In genomic region chrX:35098419-35098818, GRCh38 we compare ENCODE assay signal across 25 cellular contexts.
DNase-seq lines count a peak whose midpoint lies in the region; ATAC-seq and TF ChIP-seq lines count a peak whose summit lies in the region.
"Had no signal": no experiment of that assay in that cellular context is flagged by ENCODE, and none has a peak within 500 bp of the region (broad histone marks: within the 10 kb centered on the region; RNA-seq: fewer than 3 reads in every experiment).

No MANE protein-coding gene starts in this region.

- H3K36me3 ChIP-seq in left ventricle myocardium inferior = no peaks in the 10 kb centered on the region
- H3K36me3 ChIP-seq in mammary epithelial cell (ENCODE audit: insufficient read depth, low read length) = no peaks in the 10 kb centered on the region
- H3K36me3 ChIP-seq in brain microvascular endothelial cell (replicated peaks) = no peaks in the 10 kb centered on the region
- H3K36me3 ChIP-seq: cardiac muscle cell, upper lobe of right lung had no signal

- intact Hi-C loops in left ventricle myocardium inferior (cut with micrococcal nuclease) (no loop called here), Right ventricle myocardium inferior (cut with DNase I) (no loop called here), mammary epithelial cell (cut with micrococcal nuclease) (loop anchor here (1.0 to 2.0 kb wide), 2 partner anchors 180 to 460 kb away; no protein-coding TSS in a partner anchor)

- BruUV-seq in mammary epithelial cell (replicated peaks; lab: Mats Ljungman, UMichigan) = no TSS peak

- H3K36me3 Mint-ChIP-seq in effector memory CD8-positive, alpha-beta T cell (ENCODE audit: insufficient read depth) = no peaks in the 10 kb centered on the region
- H3K36me3 Mint-ChIP-seq: CD14-positive monocyte, mesothelial cell of epicardium, T-cell had no signal

- ATAC-seq in Right ventricle myocardium inferior = no peak
- ATAC-seq in effector memory CD8-positive, alpha-beta T cell (replicated peaks) = no peak
- ATAC-seq: A549; activated T-helper 17 cell treated with anti-CD3 and anti-CD28 coated beads, Interleukin-2, amount 50 U/mL, for 72 hours; K562; left colon; T-cell; upper lobe of right lung had no signal

- TF ChIP-seq CTCF in left ventricle myocardium inferior (IDR thresholded peaks at IDR 0.05; ENCODE audit: borderline replicate concordance) (peak; percentile 15), mammary epithelial cell (conservative IDR thresholded peaks at IDR 0.05 in 1 of 2, IDR thresholded peaks at IDR 0.05 in 1 of 2; ENCODE audit: extremely low read depth in 1 of 2, insufficient read depth in 1 of 2, low read depth in 1 of 2, low read length in 2 of 2) (peak; percentile 14 to 38), brain microvascular endothelial cell (IDR thresholded peaks at IDR 0.05; ENCODE audit: low read depth, low read length, missing control alignments) (no peak), GM13977 (IDR thresholded peaks at IDR 0.05; ENCODE audit: extremely low read depth, insufficient read depth, missing control alignments) (no peak)

- CTCF ChIA-PET in mammary epithelial cell (lab: Charles Lee; ENCODE audit: low non-redundant PET) = no interaction called here

- no peak overlapping the region for H3K4me3 Mint-ChIP-seq in effector memory CD8-positive, alpha-beta T cell
- H3K4me3 Mint-ChIP-seq: activated T-helper 17 cell treated with anti-CD3 and anti-CD28 coated beads, Interleukin-2, amount 50 U/mL, for 72 hours; CD14-positive monocyte; mesothelial cell of epicardium; nephron; T-cell had no signal

- no peaks in the 10 kb centered on the region for H3K4me1 ChIP-seq in left ventricle myocardium inferior
- no peaks in the 10 kb centered on the region for H3K4me1 ChIP-seq in mammary epithelial cell (ENCODE audit: insufficient read depth, low read length)
- H3K4me1 ChIP-seq: A549, upper lobe of right lung had no signal

- H4K20me1 ChIP-seq in mammary epithelial cell (ENCODE audit: insufficient read depth, low read length) = no peaks in the 10 kb centered on the region

- H3K79me2 ChIP-seq in mammary epithelial cell (ENCODE audit: insufficient read depth, low read length) = no peaks in the 10 kb centered on the region

- dilution Hi-C loops in mammary epithelial cell (cut with HindIII; ENCODE audit: low sequenced_read_pairs) = no loop called here

- no peak overlapping the region for H3K4me3 ChIP-seq in left ventricle myocardium inferior
- H3K4me3 ChIP-seq in mammary epithelial cell (replicated peaks in 1 of 3; ENCODE audit: insufficient read depth in 1 of 3, low read depth in 2 of 3, low read length in 3 of 3) = no peak overlapping the region
- H3K4me3 ChIP-seq in brain microvascular endothelial cell (ENCODE audit: low read depth, low read length) = no peak overlapping the region
- H3K4me3 ChIP-seq: A549, cardiac muscle cell, K562, smooth muscle cell, upper lobe of right lung had no signal

- H3K27ac ChIP-seq in left ventricle myocardium inferior (replicated peaks) = no peak overlapping the region
- no peak overlapping the region for H3K27ac ChIP-seq in mammary epithelial cell (ENCODE audit: insufficient read depth, low read depth, low read length)
- H3K27ac ChIP-seq in brain microvascular endothelial cell = no peak overlapping the region
- H3K27ac ChIP-seq: A549, cardiac muscle cell, upper lobe of right lung had no signal

- no peaks in the 10 kb centered on the region for H3K9me3 ChIP-seq in left ventricle myocardium inferior (replicated peaks)
- H3K9me3 ChIP-seq in mammary epithelial cell (replicated peaks; ENCODE audit: insufficient read depth, low read length) = no peaks in the 10 kb centered on the region
- H3K9me3 ChIP-seq: A549, upper lobe of right lung had no signal

- in situ Hi-C loops in mammary epithelial cell (cut with MboI; ENCODE audit: low sequenced_read_pairs in 2 of 2) = no loop called here
- in situ Hi-C loops in brain microvascular endothelial cell (cut with HindIII; ENCODE audit: low pct_ligation_motif_present, low sequenced_read_pairs) = no loop called here
- in situ Hi-C loops in GM13977 (cut with MboI; ENCODE audit: low pct_unique_long_range_greater_than_20kb, low sequenced_read_pairs, unreplicated experiment) = no loop called here

- H3K27me3 Mint-ChIP-seq in effector memory CD8-positive, alpha-beta T cell = no peaks in the 10 kb centered on the region
- H3K27me3 Mint-ChIP-seq: activated T-helper 17 cell treated with anti-CD3 and anti-CD28 coated beads, Interleukin-2, amount 50 U/mL, for 72 hours; progenitor cell of endocrine pancreas; T-cell had no signal

- no peak overlapping the region for H3K4me2 ChIP-seq in mammary epithelial cell (ENCODE audit: insufficient read depth, low read depth, low read length)
- H3K4me2 ChIP-seq: A549, smooth muscle cell had no signal

- no peak overlapping the region for H3K27ac Mint-ChIP-seq in effector memory CD8-positive, alpha-beta T cell
- H3K27ac Mint-ChIP-seq: activated T-helper 17 cell treated with anti-CD3 and anti-CD28 coated beads, Interleukin-2, amount 50 U/mL, for 72 hours; CD14-positive monocyte; mesothelial cell of epicardium; nephron; progenitor cell of endocrine pancreas; T-cell had no signal

- H3K4me1 Mint-ChIP-seq in effector memory CD8-positive, alpha-beta T cell (ENCODE audit: low read depth in 2 of 2) = no peaks in the 10 kb centered on the region
- H3K4me1 Mint-ChIP-seq: activated T-helper 17 cell treated with anti-CD3 and anti-CD28 coated beads, Interleukin-2, amount 50 U/mL, for 72 hours; CD14-positive monocyte; mesothelial cell of epicardium; nephron; T-cell had no signal

- H3K27me3 ChIP-seq in left ventricle myocardium inferior (ENCODE audit: low read depth) (no peaks in the 10 kb centered on the region), mammary epithelial cell (ENCODE audit: insufficient read depth, low read length) (no peaks in the 10 kb centered on the region), brain microvascular endothelial cell (replicated peaks) (no peaks in the 10 kb centered on the region)
- H3K27me3 ChIP-seq: cardiac muscle cell, upper lobe of right lung had no signal

- DNase-seq in left ventricle myocardium inferior (no peak), Right ventricle myocardium inferior (ENCODE audit: missing footprints) (no peak), mammary epithelial cell (no peak), iris pigment epithelial cell (ENCODE audit: low read depth) (peak; percentile 10), brain microvascular endothelial cell (no peak), NCI-H774 (lab: John Stamatoyannopoulos, UW) (no peak), GM13977 (ENCODE audit: low spot score) (no peak)
- DNase-seq in effector memory CD8-positive, alpha-beta T cell = no peak
- DNase-seq: activated CD4-positive, alpha-beta T cell treated with anti-CD3 and anti-CD28 coated beads for 4 hours; DMS153; left colon; NCI-H1694 treated with DMSO at 0.1 percent for 48 hours; SIG-M5; stimulated activated CD4-positive, alpha-beta T cell treated with anti-CD3 and anti-CD28 coated beads, Interleukin-4, amount 100 ng/mL, for 1 hour; T-cell; upper lobe of right lung had no signal

- H3K9me3 Mint-ChIP-seq in effector memory CD8-positive, alpha-beta T cell = no peaks in the 10 kb centered on the region
- H3K9me3 Mint-ChIP-seq: activated T-helper 17 cell treated with anti-CD3 and anti-CD28 coated beads, Interleukin-2, amount 50 U/mL, for 72 hours; T-cell had no signal

- no peak overlapping the region for H2AFZ ChIP-seq in mammary epithelial cell (ENCODE audit: low read depth, low read length)

- H3K9ac ChIP-seq in mammary epithelial cell (ENCODE audit: insufficient read depth, low read length) = no peak overlapping the region

Comparison
In these comparisons a context has a peak if more than half of its experiments do, and no peak if none do; other contexts are left out.
1. CTCF ChIP-seq: peak in left ventricle myocardium inferior (single experiment) and mammary epithelial cell (2 of 2); none in brain microvascular endothelial cell (single experiment) and GM13977 (single experiment).